Comparison of ENCODE assay signal across 1 cellular context in the genomic region with DNA sequence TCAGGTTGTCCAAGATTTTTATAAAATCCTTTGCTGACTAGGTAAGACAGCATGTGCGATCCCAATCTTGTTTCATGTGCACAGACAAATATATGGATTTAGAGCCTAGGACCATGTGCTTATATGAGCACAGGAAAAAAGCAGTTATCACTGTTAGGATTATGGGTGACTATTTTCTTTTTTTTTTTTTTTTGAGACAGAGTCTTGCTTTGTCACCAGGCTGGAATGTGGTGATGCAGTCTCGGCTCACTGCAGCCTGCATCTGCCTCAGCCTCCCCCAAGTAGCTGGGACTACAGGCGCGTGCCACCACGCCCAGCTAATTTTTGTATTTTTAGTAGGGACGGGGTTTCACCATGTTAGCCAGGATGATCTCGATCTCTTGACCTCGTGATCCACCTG.
TF ChIP-seq lines count a peak whose summit lies in the region.

No MANE protein-coding gene starts in this region.

TF ChIP-seq in HEK293, 187 proteins besides CTCF, POLR2A, EP300 and RAD21:
- TF ChIP-seq, protein P1, sequence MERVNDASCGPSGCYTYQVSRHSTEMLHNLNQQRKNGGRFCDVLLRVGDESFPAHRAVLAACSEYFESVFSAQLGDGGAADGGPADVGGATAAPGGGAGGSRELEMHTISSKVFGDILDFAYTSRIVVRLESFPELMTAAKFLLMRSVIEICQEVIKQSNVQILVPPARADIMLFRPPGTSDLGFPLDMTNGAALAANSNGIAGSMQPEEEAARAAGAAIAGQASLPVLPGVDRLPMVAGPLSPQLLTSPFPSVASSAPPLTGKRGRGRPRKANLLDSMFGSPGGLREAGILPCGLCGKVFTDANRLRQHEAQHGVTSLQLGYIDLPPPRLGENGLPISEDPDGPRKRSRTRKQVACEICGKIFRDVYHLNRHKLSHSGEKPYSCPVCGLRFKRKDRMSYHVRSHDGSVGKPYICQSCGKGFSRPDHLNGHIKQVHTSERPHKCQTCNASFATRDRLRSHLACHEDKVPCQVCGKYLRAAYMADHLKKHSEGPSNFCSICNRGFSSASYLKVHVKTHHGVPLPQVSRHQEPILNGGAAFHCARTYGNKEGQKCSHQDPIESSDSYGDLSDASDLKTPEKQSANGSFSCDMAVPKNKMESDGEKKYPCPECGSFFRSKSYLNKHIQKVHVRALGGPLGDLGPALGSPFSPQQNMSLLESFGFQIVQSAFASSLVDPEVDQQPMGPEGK (tag by site-specific recombination; IDR thresholded peaks at IDR 0.05): 0 out of 2 replicates have a peak, but pooled peaks have one; percentile 23
- peak; percentile 76 for TF ChIP-seq OSR2 (tag by site-specific recombination; IDR thresholded peaks at IDR 0.05)
- TF ChIP-seq, protein P2, sequence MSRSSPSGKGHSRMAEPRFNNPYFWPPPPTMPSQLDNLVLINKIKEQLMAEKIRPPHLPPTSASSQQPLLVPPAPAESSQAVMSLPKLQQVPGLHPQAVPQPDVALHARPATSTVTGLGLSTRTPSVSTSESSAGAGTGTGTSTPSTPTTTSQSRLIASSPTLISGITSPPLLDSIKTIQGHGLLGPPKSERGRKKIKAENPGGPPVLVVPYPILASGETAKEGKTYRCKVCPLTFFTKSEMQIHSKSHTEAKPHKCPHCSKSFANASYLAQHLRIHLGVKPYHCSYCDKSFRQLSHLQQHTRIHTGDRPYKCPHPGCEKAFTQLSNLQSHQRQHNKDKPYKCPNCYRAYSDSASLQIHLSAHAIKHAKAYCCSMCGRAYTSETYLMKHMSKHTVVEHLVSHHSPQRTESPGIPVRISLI (tag by site-specific recombination; IDR thresholded peaks at IDR 0.05): peak; percentile 66
- TF ChIP-seq, protein P3, sequence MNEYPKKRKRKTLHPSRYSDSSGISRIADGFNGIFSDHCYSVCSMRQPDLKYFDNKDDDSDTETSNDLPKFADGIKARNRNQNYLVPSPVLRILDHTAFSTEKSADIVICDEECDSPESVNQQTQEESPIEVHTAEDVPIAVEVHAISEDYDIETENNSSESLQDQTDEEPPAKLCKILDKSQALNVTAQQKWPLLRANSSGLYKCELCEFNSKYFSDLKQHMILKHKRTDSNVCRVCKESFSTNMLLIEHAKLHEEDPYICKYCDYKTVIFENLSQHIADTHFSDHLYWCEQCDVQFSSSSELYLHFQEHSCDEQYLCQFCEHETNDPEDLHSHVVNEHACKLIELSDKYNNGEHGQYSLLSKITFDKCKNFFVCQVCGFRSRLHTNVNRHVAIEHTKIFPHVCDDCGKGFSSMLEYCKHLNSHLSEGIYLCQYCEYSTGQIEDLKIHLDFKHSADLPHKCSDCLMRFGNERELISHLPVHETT (tag by site-specific recombination; IDR thresholded peaks at IDR 0.05): 0 out of 2 replicates have a peak, but pooled peaks have one; percentile 32
- TF ChIP-seq ZNF202 (tag by site-specific recombination; IDR thresholded peaks at IDR 0.05; ENCODE audit: borderline replicate concordance): peak; percentile 31; the same call in 1 of the 2 replicates
- TF ChIP-seq ZEB2 (tag by site-specific recombination; IDR thresholded peaks at IDR 0.05): peak; percentile 70
- peak; percentile 61; the same call in 1 of the 2 replicates for TF ChIP-seq ZNF223 (tag by site-specific recombination; IDR thresholded peaks at IDR 0.05)
- TF ChIP-seq ZNF629 (tag by site-specific recombination; IDR thresholded peaks at IDR 0.05): 0 out of 2 replicates have a peak, but pooled peaks have one; percentile 41
- 0 out of 2 replicates have a peak, but pooled peaks have one; percentile 18 for TF ChIP-seq ZBTB17 (tag by site-specific recombination; IDR thresholded peaks at IDR 0.05)
